ENCODE assay signal across 21 cellular contexts in genomic region chr3:172249039-172249438, GRCh38.
DNase-seq lines count a peak whose midpoint lies in the region; ATAC-seq, FAIRE-seq and TF ChIP-seq lines count a peak whose summit lies in the region.
"Had no signal": no experiment of that assay in that cellular context is flagged by ENCODE, and none has a peak within 500 bp of the region (broad histone marks: within the 10 kb centered on the region; RNA-seq: fewer than 3 reads in every experiment).

No MANE protein-coding gene starts in this region.

- CTCF ChIA-PET in Calu3 (lab: Charles Lee), result no interaction called here
- CTCF ChIA-PET in CD4-positive, alpha-beta memory T cell (lab: Charles Lee; ENCODE audit: partially characterized antibody), result no interaction called here

- DNase-seq in Calu3 (no peak), M059J (ENCODE audit: low read depth) (peak; percentile 67), bronchial epithelial cell (ENCODE audit: low read depth) (peak; percentile 30), kidney tubule cell (ENCODE audit: low spot score) (peak; percentile 61), mesothelial cell of epicardium (ENCODE audit: low spot score in 2 of 2, unreplicated experiment in 2 of 2) (no peak)
- no peak for DNase-seq in CD4-positive, alpha-beta memory T cell
- DNase-seq: activated CD8-positive, alpha-beta memory T cell treated with anti-CD3 and anti-CD28 coated beads for 24 hours; anterior cingulate cortex; dermis blood vessel endothelial cell; left colon; mucosa of descending colon; NCI-H1694; NCI-H226; nucleus accumbens; T-helper 1 cell; WERI-Rb-1 had no signal

- H3K27me3 ChIP-seq in bronchial epithelial cell (ENCODE audit: control insufficient read depth, insufficient read depth, low read length), result no peaks in the 10 kb centered on the region
- H3K27me3 ChIP-seq in CD4-positive, alpha-beta memory T cell (ENCODE audit: insufficient read depth, low read length), result no peaks in the 10 kb centered on the region
- H3K27me3 ChIP-seq: BLaER1 treated with 17β-estradiol and CSF1 and Interleukin-3, amounts not matched to agents 10 nM and 100 nM had no signal

- FAIRE-seq in bronchial epithelial cell (lab: Jason Lieb, UNC), result no peak

- H3K4me3 ChIP-seq in bronchial epithelial cell (ENCODE audit: low read depth, low read length), result no peak overlapping the region
- H3K4me3 ChIP-seq in CD4-positive, alpha-beta memory T cell (ENCODE audit: low read length in 2 of 2), result no peak overlapping the region
- H3K4me3 ChIP-seq: BLaER1 treated with 17β-estradiol and CSF1 and Interleukin-3, amounts not matched to agents 10 nM and 100 nM; mucosa of descending colon; thoracic aorta had no signal

- H3K9me3 Mint-ChIP-seq in Calu3 (ENCODE audit: low read depth, unreplicated experiment) (no peaks in the 10 kb centered on the region), mesothelial cell of epicardium (no peaks in the 10 kb centered on the region)
- H3K9me3 Mint-ChIP-seq in CD4-positive, alpha-beta memory T cell, result no peaks in the 10 kb centered on the region

- BruUV-seq in Calu3 (replicated peaks; lab: Mats Ljungman, UMichigan), result TSS peak; percentile 2

- POLR2A ChIA-PET in CD4-positive, alpha-beta memory T cell (lab: Charles Lee; ENCODE audit: partially characterized antibody), result no interaction called here

- peaks cover 4% of the 10 kb centered on the region for H3K36me3 ChIP-seq in bronchial epithelial cell (ENCODE audit: control insufficient read depth, insufficient read depth, low read length)
- no peaks in the 10 kb centered on the region for H3K36me3 ChIP-seq in CD4-positive, alpha-beta memory T cell (ENCODE audit: insufficient read depth, low read length)

- no peaks in the 10 kb centered on the region for H3K4me1 ChIP-seq in CD4-positive, alpha-beta memory T cell (ENCODE audit: insufficient read depth, low read length)

- TF ChIP-seq CTCF in Calu3 (IDR thresholded peaks at IDR 0.05; ENCODE audit: unreplicated experiment), result no peak
- no peak for TF ChIP-seq CTCF in bronchial epithelial cell (IDR thresholded peaks at IDR 0.05; ENCODE audit: insufficient read depth, low read length, severe bottlenecking)
- no peak for TF ChIP-seq CTCF in mesothelial cell of epicardium (IDR thresholded peaks at IDR 0.05; ENCODE audit: unreplicated experiment)

- H3K4me3 Mint-ChIP-seq in Calu3 (ENCODE audit: low read depth, unreplicated experiment) (no peak overlapping the region), mesothelial cell of epicardium (no peak overlapping the region)
- no peak overlapping the region for H3K4me3 Mint-ChIP-seq in CD4-positive, alpha-beta memory T cell

- H3K27me3 Mint-ChIP-seq in Calu3 (ENCODE audit: unreplicated experiment) (no peaks in the 10 kb centered on the region), mesothelial cell of epicardium (ENCODE audit: low read depth) (no peaks in the 10 kb centered on the region)
- H3K27me3 Mint-ChIP-seq in CD4-positive, alpha-beta memory T cell, result no peaks in the 10 kb centered on the region

- peaks cover 98% of the 10 kb centered on the region for H3K36me3 Mint-ChIP-seq in Calu3 (ENCODE audit: insufficient read depth, unreplicated experiment)
- peaks cover 21% of the 10 kb centered on the region for H3K36me3 Mint-ChIP-seq in mesothelial cell of epicardium
- peaks cover 23 to 37% of the 10 kb centered on the region in 2 donors for H3K36me3 Mint-ChIP-seq in CD4-positive, alpha-beta memory T cell

- no peaks in the 10 kb centered on the region for H3K9me3 ChIP-seq in CD4-positive, alpha-beta memory T cell (ENCODE audit: control insufficient read depth in 1 of 2, low read length in 2 of 2)
- H3K9me3 ChIP-seq: BLaER1 treated with 17β-estradiol and CSF1 and Interleukin-3, amounts not matched to agents 10 nM and 100 nM; mucosa of descending colon; thoracic aorta had no signal

- no peak for ATAC-seq in HG02759 (IDR thresholded peaks at IDR 0.05; ENCODE audit: unreplicated experiment)
- ATAC-seq in HG03175 (IDR thresholded peaks at IDR 0.05; ENCODE audit: unreplicated experiment), result no peak
- ATAC-seq: esophagus mucosa, left colon, mucosa of descending colon had no signal

- peaks cover 52% of the 10 kb centered on the region for H3K4me1 Mint-ChIP-seq in Calu3 (ENCODE audit: low read depth, unreplicated experiment)
- peaks cover 16% of the 10 kb centered on the region for H3K4me1 Mint-ChIP-seq in mesothelial cell of epicardium
- H3K4me1 Mint-ChIP-seq in CD4-positive, alpha-beta memory T cell, result peaks cover 3 to 4% (median 3%) of the 10 kb centered on the region in 4 donors

- intact Hi-C loops in Calu3 (cut with micrococcal nuclease; ENCODE audit: unreplicated experiment), result no loop called here
- intact Hi-C loops in CD4-positive, alpha-beta memory T cell (cut with micrococcal nuclease), result no loop called here

- H3K27ac ChIP-seq in CD4-positive, alpha-beta memory T cell (ENCODE audit: low read depth, low read length), result no peak overlapping the region
- H3K27ac ChIP-seq: BLaER1 treated with 17β-estradiol and CSF1 and Interleukin-3, amounts not matched to agents 10 nM and 100 nM; WERI-Rb-1 had no signal

- H3K27ac Mint-ChIP-seq in Calu3 (ENCODE audit: unreplicated experiment) (peak overlapping the region; percentile 28), mesothelial cell of epicardium (no peak overlapping the region)
- H3K27ac Mint-ChIP-seq in CD4-positive, alpha-beta memory T cell, result no peak overlapping the region

Comparison
In these comparisons a context has a peak if more than half of its experiments do, and no peak if none do; other contexts are left out.
1. DNase-seq: peak in M059J (single experiment), bronchial epithelial cell (single experiment) and kidney tubule cell (single experiment); none in Calu3 (single experiment), mesothelial cell of epicardium (0 of 2) and CD4-positive, alpha-beta memory T cell (0 of 5).